ENCODE assay signal across 8 cellular contexts in the genomic region with DNA sequence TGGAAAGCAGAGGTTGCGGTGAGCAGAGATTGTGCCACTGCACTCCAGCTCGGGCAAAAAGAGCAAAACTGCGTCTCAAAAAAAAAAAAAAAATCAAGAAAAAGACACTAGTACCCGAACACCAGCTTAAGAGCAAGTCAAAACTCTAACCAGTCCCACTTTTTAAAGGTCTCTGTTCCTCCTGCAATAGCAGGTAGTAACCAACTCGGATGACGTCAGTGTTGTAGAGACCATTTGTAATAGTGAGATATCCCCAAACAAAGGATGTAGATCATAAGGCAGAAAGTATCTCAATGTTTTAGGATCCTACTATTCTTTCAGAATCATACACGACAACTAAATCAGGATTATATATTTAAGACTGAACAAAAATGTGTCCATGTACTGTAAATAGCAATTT. TPM values are rescaled to one million over a fixed set of nuclear protein-coding genes. Genes with fewer than 3 reads are reported as not detected.
DNase-seq lines count a peak whose midpoint lies in the region; ATAC-seq, FAIRE-seq and TF ChIP-seq lines count a peak whose summit lies in the region.

No MANE protein-coding gene starts in this region.

- CTCF ChIA-PET in HepG2 (lab: Yijun Ruan, JAX; ENCODE audit: low intra/inter-chr PET ratio, low total read pairs) = no interaction called here

- H3K36me3 ChIP-seq in HepG2 (replicated peaks in 1 of 2; ENCODE audit: control insufficient read depth in 1 of 2, insufficient read depth in 2 of 2, low read length in 2 of 2) (peaks cover 15 to 20% of the 10 kb centered on the region in 2 experiments), right lobe of liver (peaks cover 0 to 6% (median 2%) of the 10 kb centered on the region in 4 donors), endodermal cell (ENCODE audit: control insufficient read depth, insufficient read depth, low read length) (peaks cover 27% of the 10 kb centered on the region), WERI-Rb-1 (peaks cover 52% of the 10 kb centered on the region)

- peak overlapping the region; percentile 92 for H3K27ac Mint-ChIP-seq in endodermal cell

- no peak overlapping the region for H2AFZ ChIP-seq in HepG2 (ENCODE audit: low read length)

- H3K27me3 Mint-ChIP-seq in endodermal cell (ENCODE audit: insufficient read depth) = no peaks in the 10 kb centered on the region

- H3K4me1 Mint-ChIP-seq in endodermal cell = peaks cover 21% of the 10 kb centered on the region

- FAIRE-seq in HepG2 (lab: Jason Lieb, UNC) = no peak

- H3K79me2 ChIP-seq in HepG2 (ENCODE audit: insufficient read depth, low read length) = peaks cover 57% of the 10 kb centered on the region

- H4K20me1 ChIP-seq in HepG2 (ENCODE audit: insufficient read depth, low read length) = no peaks in the 10 kb centered on the region; the same call in 1 of the 2 replicates

- TF ChIP-seq EP300 in HepG2 (IDR thresholded peaks at IDR 0.05; ENCODE audit: low read depth in 2 of 2, low read length in 2 of 2) (no peak), HepG2 (CRISPR knock-in tag; IDR thresholded peaks at IDR 0.05; ENCODE audit: borderline replicate concordance) (no peak)

- no peak for DNase-seq in HepG2 (ENCODE audit: low spot score)
- no peak for DNase-seq in right lobe of liver
- peak; percentile 12 for DNase-seq in OCI-M1 (lab: John Stamatoyannopoulos, UW)
- DNase-seq in endodermal cell = no peak
- no peak for DNase-seq in NCI-H1930 (lab: John Stamatoyannopoulos, UW)
- no peak for DNase-seq in WERI-Rb-1

- no peak for TF ChIP-seq POLR2A in HepG2 (IDR thresholded peaks at IDR 0.05; ENCODE audit: insufficient read depth in 1 of 2, low read depth in 2 of 2, low read length in 2 of 2)
- no peak for TF ChIP-seq POLR2A in right lobe of liver (IDR thresholded peaks at IDR 0.05)

- no peaks in the 10 kb centered on the region for H3K9me3 ChIP-seq in HepG2 (ENCODE audit: low read length)
- H3K9me3 ChIP-seq in right lobe of liver = no peaks in the 10 kb centered on the region
- H3K9me3 ChIP-seq in endodermal cell (ENCODE audit: control insufficient read depth, low read length) = no peaks in the 10 kb centered on the region
- no peaks in the 10 kb centered on the region for H3K9me3 ChIP-seq in WERI-Rb-1 (ENCODE audit: severe bottlenecking)

- H3K4me3 Mint-ChIP-seq in endodermal cell = peak overlapping the region; percentile 96

- H3K9me3 Mint-ChIP-seq in endodermal cell = no peaks in the 10 kb centered on the region

- peak overlapping the region in 2 of 3 experiments; percentile 95 to 99; a peak in 3 of 6 replicates for H3K4me3 ChIP-seq in HepG2 (replicated peaks in 1 of 3; ENCODE audit: insufficient read depth in 1 of 3, low read depth in 2 of 3, low read length in 3 of 3)
- H3K4me3 ChIP-seq in right lobe of liver = no peak overlapping the region
- peak overlapping the region; percentile 94 for H3K4me3 ChIP-seq in endodermal cell (ENCODE audit: low read length)
- no peak overlapping the region for H3K4me3 ChIP-seq in WERI-Rb-1 (ENCODE audit: low read depth, low read length)

- H3K27me3 ChIP-seq in HepG2 (ENCODE audit: control insufficient read depth in 1 of 2, insufficient read depth in 2 of 2, low read length in 2 of 2) = no peaks in the 10 kb centered on the region; a peak in 1 of 5 replicates
- no peaks in the 10 kb centered on the region for H3K27me3 ChIP-seq in right lobe of liver
- H3K27me3 ChIP-seq in endodermal cell (ENCODE audit: control insufficient read depth, insufficient read depth, low read length, poor library complexity, severe bottlenecking) = no peaks in the 10 kb centered on the region
- H3K27me3 ChIP-seq in WERI-Rb-1 (ENCODE audit: insufficient read depth, low read depth, severe bottlenecking) = no peaks in the 10 kb centered on the region

- H3K4me1 ChIP-seq in HepG2 (ENCODE audit: insufficient read depth, low read length) (peaks cover 55% of the 10 kb centered on the region), right lobe of liver (peaks cover 0 to 5% (median 0%) of the 10 kb centered on the region in 4 donors), endodermal cell (ENCODE audit: control insufficient read depth, insufficient read depth, low read length) (peaks cover 3% of the 10 kb centered on the region)

- no peak for TF ChIP-seq CTCF in HepG2 (CRISPR knock-in tag; IDR thresholded peaks at IDR 0.05)
- TF ChIP-seq CTCF in right lobe of liver (IDR thresholded peaks at IDR 0.05) = no peak
- no peak for TF ChIP-seq CTCF in endodermal cell (conservative IDR thresholded peaks at IDR 0.05)
- TF ChIP-seq CTCF in WERI-Rb-1 (IDR thresholded peaks at IDR 0.05; ENCODE audit: low read depth, low read length) = no peak

- H3K27ac ChIP-seq in HepG2 (ENCODE audit: extremely low read length, insufficient read depth, low read length) (no peak overlapping the region), right lobe of liver (no peak overlapping the region), endodermal cell (ENCODE audit: low read depth, low read length) (no peak overlapping the region), WERI-Rb-1 (no peak overlapping the region; the same call in 1 of the 2 replicates)

- H3K36me3 Mint-ChIP-seq in endodermal cell (ENCODE audit: low read depth) = peaks cover 24% of the 10 kb centered on the region

- peak overlapping the region; percentile 92 for H3K9ac ChIP-seq in HepG2 (ENCODE audit: insufficient read depth, low read depth, low read length)
- peak overlapping the region; percentile 91 for H3K9ac ChIP-seq in endodermal cell (ENCODE audit: extremely low read depth, low read length, poor library complexity, severe bottlenecking)

- no peak for ATAC-seq in HepG2
- no peak for ATAC-seq in right lobe of liver
- ATAC-seq in HG02759 (IDR thresholded peaks at IDR 0.05; ENCODE audit: unreplicated experiment) = no peak
- ATAC-seq in GM21737 (IDR thresholded peaks at IDR 0.05; ENCODE audit: unreplicated experiment) = no peak

- BruUV-seq in HepG2 (replicated peaks; lab: Mats Ljungman, UMichigan) = no TSS peak

- no peak for TF ChIP-seq RAD21 in HepG2 (CRISPR knock-in tag; IDR thresholded peaks at IDR 0.05)

- intact Hi-C loops in HepG2 (cut with micrococcal nuclease; ENCODE audit: unreplicated experiment) (loop anchor here (5.0 kb wide), 1 partner anchor 50 kb away; no protein-coding TSS in a partner anchor), right lobe of liver (cut with DNase I) (no loop called here)

- in situ Hi-C loops in HepG2 (cut with HindIII; ENCODE audit: extremely low pct_ligation_motif_present, low pct_unique_long_range_greater_than_20kb) = no loop called here

- 88% methylated on average over 7 of the region's 7 CpGs for WGBS in HepG2 (ENCODE audit: low lambda C conversion rate)
- WGBS in right lobe of liver (ENCODE audit: insufficient coverage, low coverage, low lambda C conversion rate, missing lambda C conversion rate) = 86% methylated on average over 7 of the region's 7 CpGs
- WGBS in endodermal cell (ENCODE audit: insufficient coverage in 1 of 2, insufficient read length in 1 of 2), 2 experiments = 79% methylated on average over 7 of the region's 7 CpGs; no CpG with 5 or more reads in 1 of the 2 experiments

- POLR2A ChIA-PET in HepG2 (lab: Yijun Ruan, JAX) = no interaction called here

- peak overlapping the region; percentile 96 for H3K4me2 ChIP-seq in HepG2 (ENCODE audit: low read depth, low read length)

RNA-seq across cellular contexts. Expression of gene JPT1, which starts 2.4 kb away (rescaled TPM):
- total RNA-seq in HepG2 (2016; rRNA removed; fragmentation: Illumina TruSeq; extraction: Trizol) (237 and 256 TPM in 2 replicates), right lobe of liver (10 to 100 TPM; 16.7 to 57.8 (median 29.5) TPM), endodermal cell (100 to 1,000 TPM; 148 to 156 TPM)
- total RNA-seq in HepG2 (2016; cell fraction: cytosol; rRNA removed; fragmentation: Illumina TruSeq; extraction: Trizol; ENCODE audit: low read depth) = 86.3 and 92.6 TPM in 2 replicates
- total RNA-seq in HepG2 (2016; cell fraction: insoluble cytoplasmic fraction; rRNA removed; fragmentation: Illumina TruSeq; extraction: Trizol) = 209 and 270 TPM in 2 replicates
- total RNA-seq in HepG2 (2016; cell fraction: membrane; rRNA removed; fragmentation: Illumina TruSeq; extraction: Trizol) = 67.0 and 88.4 TPM in 2 replicates
- total RNA-seq in HepG2 (2016; cell fraction: nucleus; rRNA removed; fragmentation: Illumina TruSeq; extraction: Trizol) = 98.2 and 106 TPM in 2 replicates
- 32.1 and 43.3 TPM in 2 replicates for polyA plus RNA-seq in HepG2 (2011; rRNA removed)
- 92.3 and 100 TPM in 2 replicates for polyA plus RNA-seq in HepG2 (2011; cell fraction: cytosol; rRNA removed)
- 38.5 and 41.1 TPM in 2 replicates for polyA plus RNA-seq in HepG2 (2011; cell fraction: nucleus; rRNA removed)
- polyA plus RNA-seq in HepG2 (2012) = 103 and 127 TPM in 2 replicates
- 83.0 and 101 TPM in 2 replicates for polyA plus RNA-seq in HepG2 (2016; cell fraction: cytosol; fragmentation: Illumina TruSeq; extraction: Trizol; ENCODE audit: low read depth)
- 221 and 271 TPM in 2 replicates for polyA plus RNA-seq in HepG2 (2016; cell fraction: insoluble cytoplasmic fraction; fragmentation: Illumina TruSeq; extraction: Trizol; ENCODE audit: low read depth)
- polyA plus RNA-seq in HepG2 (2016; cell fraction: membrane; fragmentation: Illumina TruSeq; extraction: Trizol; ENCODE audit: low read depth) = 58.3 and 84.5 TPM in 2 replicates
- polyA plus RNA-seq in HepG2 (2016; cell fraction: nucleus; fragmentation: Illumina TruSeq; extraction: Trizol; ENCODE audit: insufficient read depth, low read depth) = 169 and 181 TPM in 2 replicates
- polyA minus RNA-seq in HepG2 (2011; rRNA and poly(A)+ RNA removed; ENCODE audit: low replicate concordance) = 28.4 and 46.4 TPM in 2 replicates
- 50.6 and 65.7 TPM in 2 replicates for polyA minus RNA-seq in HepG2 (2011; cell fraction: cytosol; rRNA and poly(A)+ RNA removed)
- polyA minus RNA-seq in HepG2 (2011; cell fraction: nucleus; rRNA and poly(A)+ RNA removed) = 30.4 and 32.2 TPM in 2 replicates
- 352 TPM for polyA plus RNA-seq in endodermal cell (2013, experiment 1 of 2)
- 339 TPM for polyA plus RNA-seq in endodermal cell (2013, experiment 2 of 2)

RNA-seq across cellular contexts. Expression of gene NT5C, which starts 20.4 kb away (rescaled TPM):
- total RNA-seq in HepG2 (2016; rRNA removed; fragmentation: Illumina TruSeq; extraction: Trizol) (31.4 and 48.6 TPM in 2 replicates), right lobe of liver (10 to 100 TPM; 10.5 to 35.1 (median 12.6) TPM), endodermal cell (10 to 100 TPM; 69.1 to 80.3 TPM)
- total RNA-seq in HepG2 (2016; cell fraction: cytosol; rRNA removed; fragmentation: Illumina TruSeq; extraction: Trizol; ENCODE audit: low read depth) = 21.9 and 22.5 TPM in 2 replicates
- 34.5 and 55.6 TPM in 2 replicates for total RNA-seq in HepG2 (2016; cell fraction: insoluble cytoplasmic fraction; rRNA removed; fragmentation: Illumina TruSeq; extraction: Trizol)
- total RNA-seq in HepG2 (2016; cell fraction: membrane; rRNA removed; fragmentation: Illumina TruSeq; extraction: Trizol) = 26.2 and 30.0 TPM in 2 replicates
- total RNA-seq in HepG2 (2016; cell fraction: nucleus; rRNA removed; fragmentation: Illumina TruSeq; extraction: Trizol) = 41.8 and 49.7 TPM in 2 replicates
- 42.8 and 42.9 TPM in 2 replicates for polyA plus RNA-seq in HepG2 (2011; rRNA removed)
- polyA plus RNA-seq in HepG2 (2011; cell fraction: cytosol; rRNA removed) = 24.5 and 47.2 TPM in 2 replicates
- 143 and 153 TPM in 2 replicates for polyA plus RNA-seq in HepG2 (2011; cell fraction: nucleus; rRNA removed)
- 22.5 and 24.0 TPM in 2 replicates for polyA plus RNA-seq in HepG2 (2012)
- polyA plus RNA-seq in HepG2 (2016; cell fraction: cytosol; fragmentation: Illumina TruSeq; extraction: Trizol; ENCODE audit: low read depth) = 20.3 and 23.1 TPM in 2 replicates
- 30.7 and 32.5 TPM in 2 replicates for polyA plus RNA-seq in HepG2 (2016; cell fraction: insoluble cytoplasmic fraction; fragmentation: Illumina TruSeq; extraction: Trizol; ENCODE audit: low read depth)
- polyA plus RNA-seq in HepG2 (2016; cell fraction: membrane; fragmentation: Illumina TruSeq; extraction: Trizol; ENCODE audit: low read depth) = 20.1 and 23.2 TPM in 2 replicates
- 95.9 and 100 TPM in 2 replicates for polyA plus RNA-seq in HepG2 (2016; cell fraction: nucleus; fragmentation: Illumina TruSeq; extraction: Trizol; ENCODE audit: insufficient read depth, low read depth)
- polyA minus RNA-seq in HepG2 (2011; rRNA and poly(A)+ RNA removed; ENCODE audit: low replicate concordance) = 14.0 and 27.7 TPM in 2 replicates
- polyA minus RNA-seq in HepG2 (2011; cell fraction: cytosol; rRNA and poly(A)+ RNA removed) = 5.2 and 5.9 TPM in 2 replicates
- 21.5 and 23.6 TPM in 2 replicates for polyA minus RNA-seq in HepG2 (2011; cell fraction: nucleus; rRNA and poly(A)+ RNA removed)
- polyA plus RNA-seq in endodermal cell (2013, experiment 1 of 2) = 71.1 TPM
- polyA plus RNA-seq in endodermal cell (2013, experiment 2 of 2) = 57.0 TPM

RNA-seq across cellular contexts. Expression of gene SUMO2, which starts 30.9 kb away (rescaled TPM):
- total RNA-seq in HepG2 (2016; rRNA removed; fragmentation: Illumina TruSeq; extraction: Trizol) = 553 and 842 TPM in 2 replicates
- 162 and 178 TPM in 2 replicates for total RNA-seq in HepG2 (2016; cell fraction: cytosol; rRNA removed; fragmentation: Illumina TruSeq; extraction: Trizol; ENCODE audit: low read depth)
- total RNA-seq in HepG2 (2016; cell fraction: insoluble cytoplasmic fraction; rRNA removed; fragmentation: Illumina TruSeq; extraction: Trizol) = 553 and 885 TPM in 2 replicates
- total RNA-seq in HepG2 (2016; cell fraction: membrane; rRNA removed; fragmentation: Illumina TruSeq; extraction: Trizol) = 469 and 483 TPM in 2 replicates
- 195 and 213 TPM in 2 replicates for total RNA-seq in HepG2 (2016; cell fraction: nucleus; rRNA removed; fragmentation: Illumina TruSeq; extraction: Trizol)
- 252 and 337 TPM in 2 replicates for polyA plus RNA-seq in HepG2 (2011; rRNA removed)
- 69.8 and 103 TPM in 2 replicates for polyA plus RNA-seq in HepG2 (2011; cell fraction: cytosol; rRNA removed)
- 25.8 and 30.1 TPM in 2 replicates for polyA plus RNA-seq in HepG2 (2011; cell fraction: nucleus; rRNA removed)
- polyA plus RNA-seq in HepG2 (2012) = 289 and 643 TPM in 2 replicates
- polyA plus RNA-seq in HepG2 (2016; cell fraction: cytosol; fragmentation: Illumina TruSeq; extraction: Trizol; ENCODE audit: low read depth) = 377 and 391 TPM in 2 replicates
- 1,249 and 1,398 TPM in 2 replicates for polyA plus RNA-seq in HepG2 (2016; cell fraction: insoluble cytoplasmic fraction; fragmentation: Illumina TruSeq; extraction: Trizol; ENCODE audit: low read depth)
- polyA plus RNA-seq in HepG2 (2016; cell fraction: membrane; fragmentation: Illumina TruSeq; extraction: Trizol; ENCODE audit: low read depth) = 612 and 621 TPM in 2 replicates
- 448 and 485 TPM in 2 replicates for polyA plus RNA-seq in HepG2 (2016; cell fraction: nucleus; fragmentation: Illumina TruSeq; extraction: Trizol; ENCODE audit: insufficient read depth, low read depth)
- polyA minus RNA-seq in HepG2 (2011; rRNA and poly(A)+ RNA removed; ENCODE audit: low replicate concordance) = 78.7 and 95.4 TPM in 2 replicates
- polyA minus RNA-seq in HepG2 (2011; cell fraction: cytosol; rRNA and poly(A)+ RNA removed) = 255 and 261 TPM in 2 replicates
- polyA minus RNA-seq in HepG2 (2011; cell fraction: nucleus; rRNA and poly(A)+ RNA removed) = 42.5 and 63.9 TPM in 2 replicates
- 100 to 1,000 TPM in 3 of 6 experiments, 10 to 100 TPM in 3; 23.6 to 120 (median 108) TPM for total RNA-seq in right lobe of liver
- total RNA-seq in endodermal cell = 100 to 1,000 TPM; 586 to 714 TPM
- 640 TPM for polyA plus RNA-seq in endodermal cell (2013, experiment 1 of 2)
- polyA plus RNA-seq in endodermal cell (2013, experiment 2 of 2) = 584 TPM

RNA-seq across cellular contexts. Expression of gene ARMC7, which starts 42.1 kb away (rescaled TPM):
- 4.2 and 4.4 TPM in 2 replicates for total RNA-seq in HepG2 (2016; rRNA removed; fragmentation: Illumina TruSeq; extraction: Trizol)
- total RNA-seq in HepG2 (2016; cell fraction: cytosol; rRNA removed; fragmentation: Illumina TruSeq; extraction: Trizol; ENCODE audit: low read depth) = 1.8 TPM in 2 replicates
- 4.1 and 4.5 TPM in 2 replicates for total RNA-seq in HepG2 (2016; cell fraction: insoluble cytoplasmic fraction; rRNA removed; fragmentation: Illumina TruSeq; extraction: Trizol)
- total RNA-seq in HepG2 (2016; cell fraction: membrane; rRNA removed; fragmentation: Illumina TruSeq; extraction: Trizol) = 3.8 and 4.0 TPM in 2 replicates
- 3.8 and 3.9 TPM in 2 replicates for total RNA-seq in HepG2 (2016; cell fraction: nucleus; rRNA removed; fragmentation: Illumina TruSeq; extraction: Trizol)
- 3.9 and 5.1 TPM in 2 replicates for polyA plus RNA-seq in HepG2 (2011; rRNA removed)
- polyA plus RNA-seq in HepG2 (2011; cell fraction: cytosol; rRNA removed) = 4.8 TPM in 2 replicates
- polyA plus RNA-seq in HepG2 (2011; cell fraction: nucleus; rRNA removed) = 6.2 and 6.9 TPM in 2 replicates
- 6.6 and 10.2 TPM in 2 replicates for polyA plus RNA-seq in HepG2 (2012)
- polyA plus RNA-seq in HepG2 (2016; cell fraction: cytosol; fragmentation: Illumina TruSeq; extraction: Trizol; ENCODE audit: low read depth) = 2.1 and 2.2 TPM in 2 replicates
- 8.6 and 11.0 TPM in 2 replicates for polyA plus RNA-seq in HepG2 (2016; cell fraction: insoluble cytoplasmic fraction; fragmentation: Illumina TruSeq; extraction: Trizol; ENCODE audit: low read depth)
- 4.0 and 4.8 TPM in 2 replicates for polyA plus RNA-seq in HepG2 (2016; cell fraction: membrane; fragmentation: Illumina TruSeq; extraction: Trizol; ENCODE audit: low read depth)
- 7.7 and 8.7 TPM in 2 replicates for polyA plus RNA-seq in HepG2 (2016; cell fraction: nucleus; fragmentation: Illumina TruSeq; extraction: Trizol; ENCODE audit: insufficient read depth, low read depth)
- 9.1 and 17.2 TPM in 2 replicates for polyA minus RNA-seq in HepG2 (2011; rRNA and poly(A)+ RNA removed; ENCODE audit: low replicate concordance)
- polyA minus RNA-seq in HepG2 (2011; cell fraction: cytosol; rRNA and poly(A)+ RNA removed) = 4.5 and 4.6 TPM in 2 replicates
- polyA minus RNA-seq in HepG2 (2011; cell fraction: nucleus; rRNA and poly(A)+ RNA removed) = 7.9 and 8.1 TPM in 2 replicates
- 1 to 10 TPM; 4.7 to 6.3 (median 5.3) TPM for total RNA-seq in right lobe of liver
- total RNA-seq in endodermal cell = 10 to 100 TPM; 20.0 to 26.6 TPM
- 14.0 TPM for polyA plus RNA-seq in endodermal cell (2013, experiment 1 of 2)
- polyA plus RNA-seq in endodermal cell (2013, experiment 2 of 2) = 12.3 TPM

RNA-seq across cellular contexts. Expression of gene NUP85, which starts 53.6 kb away (rescaled TPM):
- total RNA-seq in HepG2 (2016; rRNA removed; fragmentation: Illumina TruSeq; extraction: Trizol) (122 and 124 TPM in 2 replicates), right lobe of liver (10 to 100 TPM; 15.3 to 32.8 (median 25.9) TPM), endodermal cell (100 to 1,000 TPM; 105 to 117 TPM)
- 32.8 and 35.7 TPM in 2 replicates for total RNA-seq in HepG2 (2016; cell fraction: cytosol; rRNA removed; fragmentation: Illumina TruSeq; extraction: Trizol; ENCODE audit: low read depth)
- 119 and 122 TPM in 2 replicates for total RNA-seq in HepG2 (2016; cell fraction: insoluble cytoplasmic fraction; rRNA removed; fragmentation: Illumina TruSeq; extraction: Trizol)
- 28.2 and 37.8 TPM in 2 replicates for total RNA-seq in HepG2 (2016; cell fraction: membrane; rRNA removed; fragmentation: Illumina TruSeq; extraction: Trizol)
- total RNA-seq in HepG2 (2016; cell fraction: nucleus; rRNA removed; fragmentation: Illumina TruSeq; extraction: Trizol) = 112 and 113 TPM in 2 replicates
- 79.4 and 89.1 TPM in 2 replicates for polyA plus RNA-seq in HepG2 (2011; rRNA removed)
- polyA plus RNA-seq in HepG2 (2011; cell fraction: cytosol; rRNA removed) = 64.8 and 78.3 TPM in 2 replicates
- 303 and 416 TPM in 2 replicates for polyA plus RNA-seq in HepG2 (2011; cell fraction: nucleus; rRNA removed)
- 34.4 and 62.5 TPM in 2 replicates for polyA plus RNA-seq in HepG2 (2012)
- polyA plus RNA-seq in HepG2 (2016; cell fraction: cytosol; fragmentation: Illumina TruSeq; extraction: Trizol; ENCODE audit: low read depth) = 17.2 and 18.1 TPM in 2 replicates
- 81.2 and 85.9 TPM in 2 replicates for polyA plus RNA-seq in HepG2 (2016; cell fraction: insoluble cytoplasmic fraction; fragmentation: Illumina TruSeq; extraction: Trizol; ENCODE audit: low read depth)
- 16.9 and 17.7 TPM in 2 replicates for polyA plus RNA-seq in HepG2 (2016; cell fraction: membrane; fragmentation: Illumina TruSeq; extraction: Trizol; ENCODE audit: low read depth)
- polyA plus RNA-seq in HepG2 (2016; cell fraction: nucleus; fragmentation: Illumina TruSeq; extraction: Trizol; ENCODE audit: insufficient read depth, low read depth) = 226 and 250 TPM in 2 replicates
- 91.6 and 267 TPM in 2 replicates for polyA minus RNA-seq in HepG2 (2011; rRNA and poly(A)+ RNA removed; ENCODE audit: low replicate concordance)
- polyA minus RNA-seq in HepG2 (2011; cell fraction: cytosol; rRNA and poly(A)+ RNA removed) = 23.6 and 24.5 TPM in 2 replicates
- 69.2 and 70.3 TPM in 2 replicates for polyA minus RNA-seq in HepG2 (2011; cell fraction: nucleus; rRNA and poly(A)+ RNA removed)
- 61.6 TPM for polyA plus RNA-seq in endodermal cell (2013, experiment 1 of 2)
- polyA plus RNA-seq in endodermal cell (2013, experiment 2 of 2) = 57.0 TPM

Comparison
In these comparisons a context has a peak if more than half of its experiments do, and no peak if none do; other contexts are left out.
1. H3K4me3 ChIP-seq: peak in HepG2 (2 of 3) and endodermal cell (single experiment); none in right lobe of liver (0 of 3) and WERI-Rb-1 (single experiment).